ENCODE assay signal across 28 cellular contexts in the genomic region with DNA sequence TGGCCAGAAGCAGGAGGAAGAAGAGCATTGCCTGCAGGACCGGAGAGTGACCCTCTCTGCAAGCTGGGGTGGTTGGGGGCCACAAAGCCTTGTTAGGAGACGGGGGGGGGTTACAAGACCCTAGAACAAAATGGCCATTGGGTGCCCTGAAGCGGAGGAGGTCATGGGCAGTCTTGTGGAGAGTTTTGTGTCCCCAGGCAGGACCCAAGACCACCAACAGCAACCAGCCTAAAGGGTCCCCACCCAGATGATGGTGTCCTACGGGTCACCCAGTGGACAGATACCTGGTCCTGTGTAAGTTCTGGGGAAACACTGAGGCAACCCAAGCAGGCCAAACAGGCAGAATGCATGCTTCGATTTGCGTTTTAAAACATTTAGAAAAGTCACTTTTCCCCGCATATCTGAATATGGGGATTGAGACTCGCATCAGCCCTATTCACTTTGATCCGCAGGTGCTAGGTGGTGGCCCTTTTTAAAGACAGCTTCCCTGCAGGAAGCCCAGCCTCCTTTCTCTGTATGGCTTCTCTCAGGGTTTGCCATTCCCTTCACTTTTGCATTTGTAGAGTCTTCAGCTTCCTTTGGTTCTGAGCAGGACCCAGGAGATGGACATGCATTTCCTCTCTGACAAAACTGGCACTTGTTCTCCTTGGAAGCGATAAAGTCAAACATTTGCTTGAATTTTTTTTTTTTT. TPM values are rescaled to one million over a fixed set of nuclear protein-coding genes. Genes with fewer than 3 reads are reported as not detected.
"Had no signal": no experiment of that assay in that cellular context is flagged by ENCODE, and none has a peak within 500 bp of the region (broad histone marks: within the 10 kb centered on the region; RNA-seq: fewer than 3 reads in every experiment).

No MANE protein-coding gene starts in this region.

- H3K27ac Mint-ChIP-seq: nephron; stimulated activated naive CD8-positive, alpha-beta T cell treated with anti-CD3 and anti-CD28 coated beads, Interleukin-15, Interleukin-2, amounts not matched to agents 100 ng/mL and 50 ng/mL, for 24 hours had no signal

- ATAC-seq: left cardiac atrium; left lung; lower lobe of right lung; naive thymus-derived CD8-positive, alpha-beta T cell; pancreas; right lobe of liver; upper lobe of right lung had no signal

- H3K4me1 ChIP-seq: pancreas, right lobe of liver, upper lobe of right lung had no signal

- H3K4me3 ChIP-seq: left lung, lower lobe of right lung, pancreas, prostate gland, right lobe of liver, smooth muscle cell, suprapubic skin, thoracic aorta, tibial artery, upper lobe of right lung had no signal

- H3K27me3 ChIP-seq: pancreas, right lobe of liver, upper lobe of right lung had no signal

- H3K4me3 Mint-ChIP-seq: naive thymus-derived CD8-positive, alpha-beta T cell; nephron; neural crest cell; stimulated activated naive CD8-positive, alpha-beta T cell treated with anti-CD3 and anti-CD28 coated beads, Interleukin-15, Interleukin-2, amounts not matched to agents 100 ng/mL and 50 ng/mL, for 24 hours had no signal

- H3K36me3 Mint-ChIP-seq: naive thymus-derived CD8-positive, alpha-beta T cell had no signal

- H3K9me3 Mint-ChIP-seq: naive thymus-derived CD8-positive, alpha-beta T cell; nephron; neural crest cell; stimulated activated naive CD8-positive, alpha-beta T cell treated with anti-CD3 and anti-CD28 coated beads, Interleukin-15, Interleukin-2, amounts not matched to agents 100 ng/mL and 50 ng/mL, for 24 hours had no signal

- H3K36me3 ChIP-seq: left lung, lower lobe of right lung, pancreas, prostate gland, right lobe of liver, suprapubic skin, thoracic aorta, tibial artery, upper lobe of right lung had no signal

- H3K27ac ChIP-seq: left lung, lower lobe of right lung, pancreas, prostate gland, right lobe of liver, suprapubic skin, thoracic aorta, tibial artery, upper lobe of right lung had no signal

- DNase-seq: hypothalamus; kidney glomerular epithelial cell; left cardiac atrium; left lung; lower lobe of right lung; mammary epithelial cell; mesenchymal stem cell; naive thymus-derived CD8-positive, alpha-beta T cell; nucleus accumbens; retina; right lobe of liver; stimulated activated CD4-positive, alpha-beta T cell treated with anti-CD3 and anti-CD28 coated beads, Interleukin-12 subunit alpha, Interleukin-12 subunit beta, amount 100 ng/mL, for 4 hours; stimulated activated CD4-positive, alpha-beta T cell treated with anti-CD3 and anti-CD28 coated beads, Interleukin-15, amount 100 ng/mL, for 24 hours; stimulated activated CD4-positive, alpha-beta T cell treated with anti-CD3 and anti-CD28 coated beads, Interleukin-2, amount 100 ng/mL, for 24 hours; stimulated activated CD4-positive, alpha-beta T cell treated with anti-CD3 and anti-CD28 coated beads, Interleukin-4, amount 100 ng/mL, for 1 hour; stimulated activated naive CD4-positive, alpha-beta T cell; tibial artery; trophoblast cell; upper lobe of right lung had no signal

- H3K9me3 ChIP-seq: left lung, lower lobe of right lung, pancreas, prostate gland, right lobe of liver, suprapubic skin, thoracic aorta, tibial artery, upper lobe of right lung had no signal

RNA-seq across cellular contexts. Expression of gene GNG4, which starts 21.1 kb away (rescaled TPM):
- total RNA-seq: left lung; lower lobe of right lung; naive thymus-derived CD8-positive, alpha-beta T cell; subcutaneous adipose tissue; upper lobe of right lung had no signal
